ENCODE assay signal across 8 cellular contexts in genomic region chr5:132437604-132438275, GRCh38. TPM values are rescaled to one million over a fixed set of nuclear protein-coding genes. Genes with fewer than 3 reads are reported as not detected.
DNase-seq lines count a peak whose midpoint lies in the region; ATAC-seq and TF ChIP-seq lines count a peak whose summit lies in the region.

No MANE protein-coding gene starts in this region.

- no peaks in the 10 kb centered on the region for H3K27me3 Mint-ChIP-seq in CD4-positive, CD25-positive, alpha-beta regulatory T cell
- H3K27me3 Mint-ChIP-seq in activated B cell treated with CpG ODN at 0.5 μM for 24 hours (no peaks in the 10 kb centered on the region), endothelial cell (ENCODE audit: unreplicated experiment) (no peaks in the 10 kb centered on the region)
- no peaks in the 10 kb centered on the region for H3K27me3 Mint-ChIP-seq in natural killer cell treated with Interleukin-12 subunit alpha and Interleukin-12 subunit beta and Interleukin-15 and Interleukin-18, amount 100 ng/mL, for 72 hours

- intact Hi-C loops in activated B cell treated with CpG ODN at 0.5 μM for 24 hours (cut with micrococcal nuclease): loop anchor here (1.0 to 2.0 kb wide), 4 partner anchors 9 to 40 kb away; no protein-coding TSS in a partner anchor

- POLR2A ChIA-PET in activated B cell treated with CpG ODN at 0.5 μM for 24 hours (lab: Charles Lee): interaction anchor here (0.8 to 6.1 kb wide), 8 partner anchors 10 to 59 kb away, joined by 3 to 39 read pairs (median 8); partner anchors contain the start of gene IRF1

- CTCF ChIA-PET in activated B cell treated with CpG ODN at 0.5 μM for 24 hours (lab: Charles Lee): interaction anchor here (0.9 to 1.8 kb wide), 4 partner anchors 9 to 63 kb away, joined by 3 to 4 read pairs (median 3); no protein-coding TSS in a partner anchor

- 26% methylated on average over 3 of the region's 3 CpGs for WGBS in urinary bladder

- peaks cover 20 to 88% (median 54%) of the 10 kb centered on the region in 4 donors for H3K4me1 Mint-ChIP-seq in CD4-positive, CD25-positive, alpha-beta regulatory T cell
- H3K4me1 Mint-ChIP-seq in activated B cell treated with CpG ODN at 0.5 μM for 24 hours (peaks cover 60% of the 10 kb centered on the region), endothelial cell (ENCODE audit: unreplicated experiment) (peaks cover 8% of the 10 kb centered on the region)
- H3K4me1 Mint-ChIP-seq in natural killer cell treated with Interleukin-12 subunit alpha and Interleukin-12 subunit beta and Interleukin-15 and Interleukin-18, amount 100 ng/mL, for 72 hours (ENCODE audit: low read depth in 2 of 2): peaks cover 84 to 90% of the 10 kb centered on the region in 2 donors

- peaks cover 4% of the 10 kb centered on the region for H3K36me3 ChIP-seq in CD4-positive, CD25-positive, alpha-beta regulatory T cell (ENCODE audit: control insufficient read depth, insufficient read depth, low read length)
- no peaks in the 10 kb centered on the region for H3K36me3 ChIP-seq in urinary bladder (ENCODE audit: insufficient read depth)

- H3K27ac ChIP-seq in CD4-positive, CD25-positive, alpha-beta regulatory T cell (ENCODE audit: insufficient read depth, low read length, poor library complexity, severe bottlenecking): peak overlapping the region; percentile 71
- peak overlapping the region; percentile 82 for H3K27ac ChIP-seq in urinary bladder (ENCODE audit: low read depth)

- H3K27me3 ChIP-seq in CD4-positive, CD25-positive, alpha-beta regulatory T cell (ENCODE audit: control insufficient read depth, insufficient read depth, low read length): no peaks in the 10 kb centered on the region

- H3K4me1 ChIP-seq in CD4-positive, CD25-positive, alpha-beta regulatory T cell (ENCODE audit: control insufficient read depth, insufficient read depth, low read length, poor library complexity, severe bottlenecking): peaks cover 55% of the 10 kb centered on the region
- no peaks in the 10 kb centered on the region for H3K4me1 ChIP-seq in urinary bladder (ENCODE audit: insufficient read depth)

- peak overlapping the region; percentile 39 to 75 (median 66) for H3K4me3 Mint-ChIP-seq in CD4-positive, CD25-positive, alpha-beta regulatory T cell
- H3K4me3 Mint-ChIP-seq in activated B cell treated with CpG ODN at 0.5 μM for 24 hours (peak overlapping the region; percentile 48), endothelial cell (ENCODE audit: unreplicated experiment) (no peak overlapping the region)
- H3K4me3 Mint-ChIP-seq in natural killer cell treated with Interleukin-12 subunit alpha and Interleukin-12 subunit beta and Interleukin-15 and Interleukin-18, amount 100 ng/mL, for 72 hours: peak overlapping the region; percentile 82

- H3K9me3 Mint-ChIP-seq in CD4-positive, CD25-positive, alpha-beta regulatory T cell: no peaks in the 10 kb centered on the region
- H3K9me3 Mint-ChIP-seq in activated B cell treated with CpG ODN at 0.5 μM for 24 hours (no peaks in the 10 kb centered on the region), endothelial cell (ENCODE audit: unreplicated experiment) (no peaks in the 10 kb centered on the region)
- no peaks in the 10 kb centered on the region for H3K9me3 Mint-ChIP-seq in natural killer cell treated with Interleukin-12 subunit alpha and Interleukin-12 subunit beta and Interleukin-15 and Interleukin-18, amount 100 ng/mL, for 72 hours

- H3K27ac Mint-ChIP-seq in CD4-positive, CD25-positive, alpha-beta regulatory T cell: peak overlapping the region; percentile 80 to 95 (median 91)
- H3K27ac Mint-ChIP-seq in activated B cell treated with CpG ODN at 0.5 μM for 24 hours (peak overlapping the region; percentile 74), endothelial cell (ENCODE audit: unreplicated experiment) (no peak overlapping the region)
- H3K27ac Mint-ChIP-seq in natural killer cell treated with Interleukin-12 subunit alpha and Interleukin-12 subunit beta and Interleukin-15 and Interleukin-18, amount 100 ng/mL, for 72 hours: peak overlapping the region; percentile 83 to 92

- peak; percentile 83 to 87 for ATAC-seq in CD4-positive, CD25-positive, alpha-beta regulatory T cell (ENCODE audit: low read depth in 2 of 2)
- ATAC-seq in HG03575 (IDR thresholded peaks at IDR 0.05; ENCODE audit: extremely low read depth, insufficient number of reproducible peaks, low FRiP score, unreplicated experiment) (peak; percentile 33), activated B cell treated with CpG ODN at 0.5 μM for 24 hours (ENCODE audit: low read depth) (peak; percentile 96)
- ATAC-seq in natural killer cell treated with Interleukin-12 subunit alpha and Interleukin-12 subunit beta and Interleukin-15 and Interleukin-18, amount 100 ng/mL, for 72 hours: peak; percentile 88 to 91

- H3K4me3 ChIP-seq in CD4-positive, CD25-positive, alpha-beta regulatory T cell (ENCODE audit: low read depth, low read length): peak overlapping the region; percentile 66
- H3K4me3 ChIP-seq in urinary bladder (ENCODE audit: low read depth, low read length): no peak overlapping the region

- DNase-seq in CD4-positive, CD25-positive, alpha-beta regulatory T cell: peak in 2 of 3 donors; percentile 44 to 87
- DNase-seq in GM20000 (ENCODE audit: low spot score): peak; percentile 78
- no peak for DNase-seq in activated B cell treated with CpG ODN at 0.5 μM for 24 hours
- DNase-seq in endothelial cell (ENCODE audit: low spot score): peak; percentile 19
- DNase-seq in natural killer cell treated with Interleukin-12 subunit alpha and Interleukin-12 subunit beta and Interleukin-15 and Interleukin-18, amount 100 ng/mL, for 72 hours (ENCODE audit: low spot score): peak; percentile 87
- no peak for DNase-seq in COR-L47 (lab: John Stamatoyannopoulos, UW)

- H3K9me3 ChIP-seq in CD4-positive, CD25-positive, alpha-beta regulatory T cell (ENCODE audit: control insufficient read depth in 2 of 2, low read length in 2 of 2): no peaks in the 10 kb centered on the region

- TF ChIP-seq CTCF in GM20000 (IDR thresholded peaks at IDR 0.05; ENCODE audit: extremely low read depth, missing control alignments) (no peak), activated B cell treated with CpG ODN at 0.5 μM for 24 hours (IDR thresholded peaks at IDR 0.05) (no peak), endothelial cell (IDR thresholded peaks at IDR 0.05; ENCODE audit: unreplicated experiment) (no peak)

- peaks cover 25% of the 10 kb centered on the region for H3K36me3 Mint-ChIP-seq in CD4-positive, CD25-positive, alpha-beta regulatory T cell
- peaks cover 34% of the 10 kb centered on the region for H3K36me3 Mint-ChIP-seq in activated B cell treated with CpG ODN at 0.5 μM for 24 hours (ENCODE audit: low read depth)
- H3K36me3 Mint-ChIP-seq in endothelial cell (ENCODE audit: low read depth, unreplicated experiment): no peaks in the 10 kb centered on the region
- H3K36me3 Mint-ChIP-seq in natural killer cell treated with Interleukin-12 subunit alpha and Interleukin-12 subunit beta and Interleukin-15 and Interleukin-18, amount 100 ng/mL, for 72 hours: peaks cover 13% of the 10 kb centered on the region

RNA-seq across cellular contexts. Expression of gene IRF1, which starts 52.8 kb away (rescaled TPM):
- 924 TPM for total RNA-seq in CD4-positive, CD25-positive, alpha-beta regulatory T cell
- polyA plus RNA-seq in CD4-positive, CD25-positive, alpha-beta regulatory T cell: 100 to 1,000 TPM; 160 to 202 (median 190) TPM
- 126 and 134 TPM in 2 replicates for total RNA-seq in activated B cell treated with CpG ODN at 0.5 μM for 24 hours
- total RNA-seq in endothelial cell (ENCODE audit: unreplicated experiment): 7.1 TPM
- 100 to 1,000 TPM; 351 to 512 TPM for total RNA-seq in natural killer cell treated with Interleukin-12 subunit alpha and Interleukin-12 subunit beta and Interleukin-15 and Interleukin-18, amount 100 ng/mL, for 72 hours
- total RNA-seq in urinary bladder: 16.4 TPM
- polyA plus RNA-seq in urinary bladder: 26.0 TPM

Comparison
In these comparisons a context has a peak if more than half of its experiments do, and no peak if none do; other contexts are left out.
1. ATAC-seq: peak in every context shown above with its lines; median percentile 96 in activated B cell treated with CpG ODN at 0.5 μM for 24 hours; 90 in natural killer cell treated with Interleukin-12 subunit alpha and Interleukin-12 subunit beta and Interleukin-15 and Interleukin-18, amount 100 ng/mL, for 72 hours; 85 in CD4-positive, CD25-positive, alpha-beta regulatory T cell; 33 in HG03575.
2. DNase-seq: peak in CD4-positive, CD25-positive, alpha-beta regulatory T cell (2 of 3), GM20000 (single experiment), endothelial cell (single experiment) and natural killer cell treated with Interleukin-12 subunit alpha and Interleukin-12 subunit beta and Interleukin-15 and Interleukin-18, amount 100 ng/mL, for 72 hours (single experiment); none in activated B cell treated with CpG ODN at 0.5 μM for 24 hours (single experiment) and COR-L47 (single experiment).